In genomic region chr7:108533712-108534111, GRCh38 we compare ENCODE assay signal across 26 cellular contexts.
"Had no signal": no experiment of that assay in that cellular context is flagged by ENCODE, and none has a peak within 500 bp of the region (broad histone marks: within the 10 kb centered on the region; RNA-seq: fewer than 3 reads in every experiment).

No MANE protein-coding gene starts in this region.

- ATAC-seq: effector memory CD8-positive, alpha-beta T cell; esophagus mucosa; gastrocnemius medialis; heart right ventricle; left cardiac atrium; left lung; left ventricle myocardium superior; lower lobe of right lung; mucosa of descending colon had no signal

- H3K9me3 ChIP-seq: colonic mucosa, esophagus squamous epithelium, gastrocnemius medialis, left lung, lower lobe of right lung, mucosa of descending colon had no signal

- H3K27ac ChIP-seq: colonic mucosa, epithelial cell of prostate, esophagus squamous epithelium, gastrocnemius medialis, heart right ventricle, left lung, lower lobe of right lung had no signal

- DNase-seq: colonic mucosa; cortex of kidney; effector CD8-positive, alpha-beta T cell; effector memory CD8-positive, alpha-beta T cell; endodermal cell; erythroblast; esophagus squamous epithelium; foreskin fibroblast; foreskin melanocyte; gastrocnemius medialis; glutamatergic neuron; head of caudate nucleus; heart right ventricle; hippocampal formation; left cardiac atrium; left lung; left ventricle myocardium superior; lower lobe of right lung; mesenchymal stem cell; mucosa of descending colon; naive B cell had no signal

- H3K36me3 ChIP-seq: colonic mucosa, esophagus squamous epithelium, gastrocnemius medialis, heart right ventricle, left lung, lower lobe of right lung had no signal

- H3K4me1 ChIP-seq: colonic mucosa, gastrocnemius medialis, heart right ventricle, left lung, lower lobe of right lung had no signal

- H3K4me3 ChIP-seq: colonic mucosa, esophagus squamous epithelium, gastrocnemius medialis, heart right ventricle, left lung, lower lobe of right lung, mucosa of descending colon had no signal

- H3K27me3 ChIP-seq: colonic mucosa, esophagus squamous epithelium, gastrocnemius medialis, heart right ventricle, left lung had no signal

- FAIRE-seq: endometrium, islet of Langerhans, keratinocyte had no signal
